In genomic region chr2:88680916-88681315, GRCh38 we compare ENCODE assay signal across 15 cellular contexts. TPM values are rescaled to one million over a fixed set of nuclear protein-coding genes. Genes with fewer than 3 reads are reported as not detected.
DNase-seq lines count a peak whose midpoint lies in the region; ATAC-seq and TF ChIP-seq lines count a peak whose summit lies in the region.
"Had no signal": no experiment of that assay in that cellular context is flagged by ENCODE, and none has a peak within 500 bp of the region (broad histone marks: within the 10 kb centered on the region; RNA-seq: fewer than 3 reads in every experiment).

No MANE protein-coding gene starts in this region.

- peaks cover 4% of the 10 kb centered on the region for H3K9me3 ChIP-seq in neutrophil
- no peaks in the 10 kb centered on the region for H3K9me3 ChIP-seq in testis
- no peaks in the 10 kb centered on the region for H3K9me3 ChIP-seq in ascending aorta
- H3K9me3 ChIP-seq: BE2C had no signal

- H3K36me3 ChIP-seq in neutrophil (no peaks in the 10 kb centered on the region), testis (ENCODE audit: low read depth, missing control alignments) (no peaks in the 10 kb centered on the region), ascending aorta (no peaks in the 10 kb centered on the region)
- H3K36me3 ChIP-seq: BE2C had no signal

- TF ChIP-seq POLR2A in testis (IDR thresholded peaks at IDR 0.05): no peak

- no peak for ATAC-seq in HG02759 (IDR thresholded peaks at IDR 0.05; ENCODE audit: unreplicated experiment)

- H3K27me3 ChIP-seq in neutrophil (no peaks in the 10 kb centered on the region), testis (no peaks in the 10 kb centered on the region), ascending aorta (no peaks in the 10 kb centered on the region)
- H3K27me3 ChIP-seq: BE2C had no signal

- intact Hi-C loops in testis (cut with DNase I; ENCODE audit: low total_unique reads) (no loop called here), ascending aorta (cut with DNase I) (no loop called here)

- peaks cover 4 to 16% of the 10 kb centered on the region in 2 experiments for H3K4me1 ChIP-seq in neutrophil (ENCODE audit: control insufficient read depth in 1 of 2, insufficient read depth in 1 of 2, low read depth in 1 of 2, low read length in 1 of 2)
- H3K4me1 ChIP-seq in testis: peaks cover 5% of the 10 kb centered on the region
- no peaks in the 10 kb centered on the region for H3K4me1 ChIP-seq in ascending aorta
- H3K4me1 ChIP-seq: BE2C had no signal

- TF ChIP-seq CTCF in neutrophil (IDR thresholded peaks at IDR 0.05): no peak
- TF ChIP-seq CTCF in testis (IDR thresholded peaks at IDR 0.05): no peak
- no peak for TF ChIP-seq CTCF in ascending aorta (IDR thresholded peaks at IDR 0.05)

- DNase-seq in SK-MEL-5 (ENCODE audit: low read depth, low spot score) (peak; percentile 44), foreskin melanocyte (peak; percentile 75), testis (peak; percentile 43), ascending aorta (ENCODE audit: low spot score in 2 of 2) (no peak), medulla oblongata (ENCODE audit: extremely low spot score) (no peak)
- DNase-seq: ACHN; BE2C; C1 segment of cervical spinal cord; CD4-positive, alpha-beta T cell; DMS153; DMS79 treated with DMSO at 0.1 percent for 48 hours; GF-D8; H9 had no signal

- no peak overlapping the region for H3K4me3 ChIP-seq in neutrophil (ENCODE audit: low read depth in 1 of 2, low read length in 1 of 2)
- H3K4me3 ChIP-seq in testis: no peak overlapping the region
- H3K4me3 ChIP-seq in ascending aorta: no peak overlapping the region

- in situ Hi-C loops in SK-MEL-5 (cut with HindIII; ENCODE audit: low pct_unique_long_range_greater_than_20kb, low sequenced_read_pairs): no loop called here

- H3K27ac ChIP-seq in neutrophil: peak overlapping the region; percentile 67
- H3K27ac ChIP-seq in testis: peak overlapping the region in 1 of 2 donors; percentile 14
- no peak overlapping the region for H3K27ac ChIP-seq in ascending aorta

- WGBS in testis, 2 donors: 63% methylated on average over 2 of the region's 2 CpGs

RNA-seq across cellular contexts. Expression of gene RPIA, which starts 10.6 kb away (rescaled TPM):
- total RNA-seq in SK-MEL-5 (2014; rRNA removed; shearing (Covaris generic)): 13.3 and 17.4 TPM in 2 replicates
- polyA plus RNA-seq in SK-MEL-5 (2015; cell fraction: cytosol; rRNA removed): 26.7 and 28.9 TPM in 2 replicates
- 11.0 and 11.7 TPM in 2 replicates for polyA plus RNA-seq in SK-MEL-5 (2015; cell fraction: nucleus; rRNA removed)
- 10 to 100 TPM; 16.2 TPM for total RNA-seq in testis
- polyA plus RNA-seq in testis (ENCODE audit: insufficient read depth, low read depth, low replicate concordance): 17.9 TPM
- 4.4 TPM for total RNA-seq in ascending aorta

RNA-seq across cellular contexts. Expression of gene EIF2AK3, which starts 53.7 kb away (rescaled TPM):
- total RNA-seq in SK-MEL-5 (2014; rRNA removed; shearing (Covaris generic)): 25.2 and 27.3 TPM in 2 replicates
- 11.5 and 13.8 TPM in 2 replicates for polyA plus RNA-seq in SK-MEL-5 (2015; cell fraction: cytosol; rRNA removed)
- polyA plus RNA-seq in SK-MEL-5 (2015; cell fraction: nucleus; rRNA removed): 18.2 and 28.9 TPM in 2 replicates
- total RNA-seq in testis: 10 to 100 TPM in 1 of 2 donors, 1 to 10 TPM in 1; 9.0 to 14.7 TPM
- polyA plus RNA-seq in testis (ENCODE audit: insufficient read depth, low read depth, low replicate concordance): 9.8 TPM
- 6.5 TPM for total RNA-seq in ascending aorta

Comparison
In these comparisons a context has a peak if more than half of its experiments do, and no peak if none do; other contexts are left out.
1. DNase-seq: peak in SK-MEL-5 (single experiment), foreskin melanocyte (single experiment) and testis (single experiment); none in ascending aorta (0 of 2) and medulla oblongata (single experiment).